Comparison of ENCODE assay signal across 8 cellular contexts in genomic region chr1:39158330-39159086, GRCh38. TPM values are rescaled to one million over a fixed set of nuclear protein-coding genes. Genes with fewer than 3 reads are reported as not detected.
DNase-seq lines count a peak whose midpoint lies in the region; TF ChIP-seq lines count a peak whose summit lies in the region.

No MANE protein-coding gene starts in this region.

- DNase-seq in NCI-H345 (lab: John Stamatoyannopoulos, UW) (peak; percentile 11), NCI-H345 treated with DMSO at 0.1 percent for 48 hours (lab: John Stamatoyannopoulos, UW; ENCODE audit: unreplicated experiment) (no peak), WERI-Rb-1 (peak; percentile 96), iris pigment epithelial cell (ENCODE audit: low read depth) (peak; percentile 82), tibial artery (peak in 1 of 2 donors; percentile 72), OCI-LY7 (ENCODE audit: low spot score) (no peak), HUDEP-2 (lab: John Stamatoyannopoulos, UW; ENCODE audit: unreplicated experiment in 76 of 76) (no peak)
- no peak for DNase-seq in activated T-cell treated with anti-CD3 and anti-CD28 coated beads, Interleukin-2, amount 50 U/mL, for 48 hours

- peaks cover 0 to 89% (median 62%) of the 10 kb centered on the region in 4 donors for H3K4me1 ChIP-seq in tibial artery
- H3K4me1 ChIP-seq in OCI-LY7 (ENCODE audit: insufficient read depth, low read length, poor library complexity, severe bottlenecking), result no peaks in the 10 kb centered on the region

- peak overlapping the region; percentile 84 for H3K27ac ChIP-seq in WERI-Rb-1
- peak overlapping the region; percentile 59 to 70 for H3K27ac ChIP-seq in tibial artery
- H3K27ac ChIP-seq in OCI-LY7 (ENCODE audit: low read depth, low read length, poor library complexity, severe bottlenecking), result no peak overlapping the region

- H3K9me3 ChIP-seq in WERI-Rb-1 (ENCODE audit: severe bottlenecking) (no peaks in the 10 kb centered on the region), tibial artery (no peaks in the 10 kb centered on the region), OCI-LY7 (ENCODE audit: low read length) (no peaks in the 10 kb centered on the region)

- H3K4me3 ChIP-seq in WERI-Rb-1 (ENCODE audit: low read depth, low read length) (peak overlapping the region; percentile 76), tibial artery (peak overlapping the region; percentile 18 to 33), OCI-LY7 (ENCODE audit: low read depth, low read length, poor library complexity, severe bottlenecking) (no peak overlapping the region)

- TF ChIP-seq CTCF in WERI-Rb-1 (IDR thresholded peaks at IDR 0.05; ENCODE audit: low read depth, low read length) (no peak), tibial artery (IDR thresholded peaks at IDR 0.05) (no peak), OCI-LY7 (conservative IDR thresholded peaks at IDR 0.05; ENCODE audit: low read length) (no peak)

- no peaks in the 10 kb centered on the region for H4K20me1 ChIP-seq in OCI-LY7 (ENCODE audit: insufficient read depth, low read length)

- H3K4me2 ChIP-seq in OCI-LY7 (ENCODE audit: low read length), result no peak overlapping the region

- H3K36me3 ChIP-seq in WERI-Rb-1 (no peaks in the 10 kb centered on the region; the same call in 1 of the 2 replicates), tibial artery (no peaks in the 10 kb centered on the region), OCI-LY7 (ENCODE audit: insufficient read depth, low read length) (no peaks in the 10 kb centered on the region)

- POLR2A ChIA-PET in OCI-LY7 (lab: Charles Lee), result interaction anchor here (0.8 kb wide), 1 partner anchor 21 kb away, joined by 3 read pairs; no protein-coding TSS in a partner anchor

- CTCF ChIA-PET in OCI-LY7 (lab: Charles Lee; ENCODE audit: unreplicated experiment), result interaction anchor here (1.0 kb wide), 1 partner anchor 112 kb away, joined by 3 read pairs; no protein-coding TSS in a partner anchor

- no TSS peak for BruUV-seq in OCI-LY7 (replicated peaks; lab: Mats Ljungman, UMichigan)

- H3K27me3 ChIP-seq in WERI-Rb-1 (ENCODE audit: insufficient read depth, low read depth, severe bottlenecking), result no peaks in the 10 kb centered on the region
- H3K27me3 ChIP-seq in tibial artery, result no peaks in the 10 kb centered on the region

- H3K9me2 ChIP-seq in OCI-LY7 (ENCODE audit: insufficient read depth, low read length), result no peaks in the 10 kb centered on the region

- H3K79me2 ChIP-seq in OCI-LY7 (ENCODE audit: insufficient read depth, low read depth, low read length), result no peaks in the 10 kb centered on the region

- H2AFZ ChIP-seq in OCI-LY7 (ENCODE audit: low read length), result no peak overlapping the region

- intact Hi-C loops in tibial artery (cut with DNase I; ENCODE audit: low total_unique reads) (no loop called here), OCI-LY7 (cut with micrococcal nuclease; ENCODE audit: unreplicated experiment) (no loop called here)

RNA-seq across cellular contexts. Expression of gene MACF1, which starts 46.0 kb away (rescaled TPM):
- 211 and 235 TPM in 2 replicates for total RNA-seq in OCI-LY7 (2014; rRNA removed; shearing (Covaris generic))
- total RNA-seq in OCI-LY7 (2022), result 220 and 236 TPM in 2 replicates

Comparison
In these comparisons a context has a peak if more than half of its experiments do, and no peak if none do; other contexts are left out.
1. DNase-seq: peak in NCI-H345 (single experiment), WERI-Rb-1 (single experiment) and iris pigment epithelial cell (single experiment); none in NCI-H345 treated with DMSO at 0.1 percent for 48 hours (single experiment), activated T-cell treated with anti-CD3 and anti-CD28 coated beads, Interleukin-2, amount 50 U/mL, for 48 hours (0 of 2), OCI-LY7 (single experiment) and HUDEP-2 (0 of 76).